18 cellular contexts compared by ENCODE assay signal in genomic region chr10:1552415-1552814, GRCh38.
A peak's percentile ranks its signal among the peaks of the same experiment; 100 is the strongest.
DNase-seq lines count a peak whose midpoint lies in the region; ATAC-seq and TF ChIP-seq lines count a peak whose summit lies in the region.
"Had no signal": no experiment of that assay in that cellular context is flagged by ENCODE, and none has a peak within 500 bp of the region (broad histone marks: within the 10 kb centered on the region; RNA-seq: fewer than 3 reads in every experiment).

No MANE protein-coding gene starts in this region.

- ATAC-seq in heart right ventricle = peak in 5 of 8 donors; percentile 39 to 55 (median 45)
- no peak for ATAC-seq in activated CD4-positive, alpha-beta T cell treated with anti-CD3 and anti-CD28 coated beads for 36 hours
- no peak for ATAC-seq in activated CD8-positive, alpha-beta T cell treated with anti-CD3 and anti-CD28 coated beads, Interleukin-2, amount 10 ng/mL, durations not matched to agents 7 days and 5 days
- ATAC-seq: Panc1 had no signal

- peak overlapping the region; percentile 78 for H3K4me2 ChIP-seq in BLaER1
- H3K4me2 ChIP-seq in parathyroid adenoma (ENCODE audit: low read length) = no peak overlapping the region

- H3K9ac ChIP-seq in BLaER1 (peak overlapping the region; percentile 41; the same call in 1 of the 2 replicates), parathyroid adenoma (no peak overlapping the region)

- no peak overlapping the region for H3K4me3 Mint-ChIP-seq in activated CD4-positive, alpha-beta T cell treated with anti-CD3 and anti-CD28 coated beads for 36 hours
- H3K4me3 Mint-ChIP-seq in activated CD8-positive, alpha-beta T cell treated with anti-CD3 and anti-CD28 coated beads, Interleukin-2, amount 10 ng/mL, durations not matched to agents 7 days and 5 days = no peak overlapping the region
- H3K4me3 Mint-ChIP-seq: CD4-positive, alpha-beta T cell had no signal

- H3K4me1 Mint-ChIP-seq in activated CD4-positive, alpha-beta T cell treated with anti-CD3 and anti-CD28 coated beads for 36 hours = no peaks in the 10 kb centered on the region
- H3K4me1 Mint-ChIP-seq in activated CD8-positive, alpha-beta T cell treated with anti-CD3 and anti-CD28 coated beads, Interleukin-2, amount 10 ng/mL, durations not matched to agents 7 days and 5 days (ENCODE audit: low read depth) = peaks cover 7% of the 10 kb centered on the region

- H3K36me3 ChIP-seq in BLaER1 (no peaks in the 10 kb centered on the region), heart right ventricle (no peaks in the 10 kb centered on the region), parathyroid adenoma (ENCODE audit: control insufficient read depth, insufficient read depth, low read length) (no peaks in the 10 kb centered on the region), adrenal gland (replicated peaks in 1 of 2) (no peaks in the 10 kb centered on the region)

- H3K27me3 ChIP-seq in BLaER1 = no peaks in the 10 kb centered on the region
- H3K27me3 ChIP-seq in heart right ventricle = peaks cover 0 to 22% (median 6%) of the 10 kb centered on the region in 7 donors
- no peaks in the 10 kb centered on the region for H3K27me3 ChIP-seq in parathyroid adenoma (ENCODE audit: control insufficient read depth, insufficient read depth, low read length)
- no peaks in the 10 kb centered on the region for H3K27me3 ChIP-seq in adrenal gland

- no peaks in the 10 kb centered on the region for H3K27me3 Mint-ChIP-seq in activated CD4-positive, alpha-beta T cell treated with anti-CD3 and anti-CD28 coated beads for 36 hours
- no peaks in the 10 kb centered on the region for H3K27me3 Mint-ChIP-seq in activated CD8-positive, alpha-beta T cell treated with anti-CD3 and anti-CD28 coated beads, Interleukin-2, amount 10 ng/mL, durations not matched to agents 7 days and 5 days (ENCODE audit: low read depth)

- H3K36me3 Mint-ChIP-seq in activated CD4-positive, alpha-beta T cell treated with anti-CD3 and anti-CD28 coated beads for 36 hours (ENCODE audit: low read depth) = no peaks in the 10 kb centered on the region
- H3K36me3 Mint-ChIP-seq in activated CD8-positive, alpha-beta T cell treated with anti-CD3 and anti-CD28 coated beads, Interleukin-2, amount 10 ng/mL, durations not matched to agents 7 days and 5 days (ENCODE audit: low read depth) = no peaks in the 10 kb centered on the region

- H3K27ac Mint-ChIP-seq in activated CD4-positive, alpha-beta T cell treated with anti-CD3 and anti-CD28 coated beads for 36 hours = no peak overlapping the region
- no peak overlapping the region for H3K27ac Mint-ChIP-seq in activated CD8-positive, alpha-beta T cell treated with anti-CD3 and anti-CD28 coated beads, Interleukin-2, amount 10 ng/mL, durations not matched to agents 7 days and 5 days
- H3K27ac Mint-ChIP-seq: CD4-positive, alpha-beta T cell had no signal

- H3K9me3 ChIP-seq in BLaER1 (peaks cover 7% of the 10 kb centered on the region), heart right ventricle (no peaks in the 10 kb centered on the region), parathyroid adenoma (ENCODE audit: control insufficient read depth, low read length) (no peaks in the 10 kb centered on the region), adrenal gland (replicated peaks in 1 of 3) (no peaks in the 10 kb centered on the region)

- H3K79me2 ChIP-seq in parathyroid adenoma = peaks cover 5% of the 10 kb centered on the region

- H3K4me3 ChIP-seq in BLaER1 = no peak overlapping the region
- no peak overlapping the region for H3K4me3 ChIP-seq in heart right ventricle
- no peak overlapping the region for H3K4me3 ChIP-seq in parathyroid adenoma (ENCODE audit: low read depth, low read length)
- no peak overlapping the region for H3K4me3 ChIP-seq in adrenal gland

- peaks cover 4% of the 10 kb centered on the region for H3K9me3 Mint-ChIP-seq in activated CD4-positive, alpha-beta T cell treated with anti-CD3 and anti-CD28 coated beads for 36 hours (ENCODE audit: low read depth)
- no peaks in the 10 kb centered on the region for H3K9me3 Mint-ChIP-seq in activated CD8-positive, alpha-beta T cell treated with anti-CD3 and anti-CD28 coated beads, Interleukin-2, amount 10 ng/mL, durations not matched to agents 7 days and 5 days (ENCODE audit: insufficient read depth)
- H3K9me3 Mint-ChIP-seq: CD4-positive, alpha-beta T cell had no signal

- peak overlapping the region; percentile 65 for H3K27ac ChIP-seq in BLaER1
- H3K27ac ChIP-seq in heart right ventricle = peak overlapping the region in 1 of 10 donors; percentile 55
- H3K27ac ChIP-seq in parathyroid adenoma = no peak overlapping the region
- no peak overlapping the region for H3K27ac ChIP-seq in adrenal gland
- H3K27ac ChIP-seq: 22Rv1 had no signal

- peak overlapping the region; percentile 57 for H2AFZ ChIP-seq in parathyroid adenoma

- CTCF ChIA-PET in activated CD4-positive, alpha-beta T cell treated with anti-CD3 and anti-CD28 coated beads for 36 hours (lab: Charles Lee) = no interaction called here
- CTCF ChIA-PET in activated CD8-positive, alpha-beta T cell treated with anti-CD3 and anti-CD28 coated beads, Interleukin-2, amount 10 ng/mL, durations not matched to agents 7 days and 5 days (lab: Charles Lee) = no interaction called here

- no peak for TF ChIP-seq CTCF in heart right ventricle (IDR thresholded peaks at IDR 0.05)
- no peak for TF ChIP-seq CTCF in parathyroid adenoma (IDR thresholded peaks at IDR 0.05)
- no peak for TF ChIP-seq CTCF in adrenal gland (IDR thresholded peaks at IDR 0.05)

- DNase-seq in NCI-H1092 treated with DMSO at 0.1 percent for 48 hours (lab: John Stamatoyannopoulos, UW) = peak; percentile 65
- DNase-seq in NCI-H1092 (lab: John Stamatoyannopoulos, UW) = no peak
- DNase-seq in heart right ventricle = peak in 1 of 2 donors; percentile 48
- no peak for DNase-seq in activated CD4-positive, alpha-beta T cell treated with anti-CD3 and anti-CD28 coated beads for 36 hours
- DNase-seq in adrenal gland = no peak
- DNase-seq in activated CD8-positive, alpha-beta T cell treated with anti-CD3 and anti-CD28 coated beads, Interleukin-2, amount 10 ng/mL, durations not matched to agents 7 days and 5 days = no peak
- DNase-seq: Caco-2; CD4-positive, alpha-beta T cell; GDM1; KG1; MV-4-11; NCI-H1417 treated with DMSO at 0.1 percent for 48 hours; NCI-H187 treated with DMSO at 0.1 percent for 48 hours; NCI-H226 had no signal

- intact Hi-C loops in heart right ventricle (cut with DNase I) = no loop called here
- intact Hi-C loops in activated CD4-positive, alpha-beta T cell treated with anti-CD3 and anti-CD28 coated beads for 36 hours (cut with DNase I, micrococcal nuclease) = no loop called here
- intact Hi-C loops in adrenal gland (cut with DNase I) = no loop called here

- 25 to 26% methylated on average over 9 of the region's 9 CpGs for WGBS in heart right ventricle, 2 donors
- WGBS in adrenal gland, 4 donors = 43 to 61% (median 48%) methylated on average over 6 to 9 of the region's 9 CpGs

- POLR2A ChIA-PET in activated CD4-positive, alpha-beta T cell treated with anti-CD3 and anti-CD28 coated beads for 36 hours (lab: Charles Lee) = no interaction called here
- POLR2A ChIA-PET in activated CD8-positive, alpha-beta T cell treated with anti-CD3 and anti-CD28 coated beads, Interleukin-2, amount 10 ng/mL, durations not matched to agents 7 days and 5 days (lab: Charles Lee) = no interaction called here

- H3K4me1 ChIP-seq in BLaER1 = peaks cover 85% of the 10 kb centered on the region
- H3K4me1 ChIP-seq in heart right ventricle = no peaks in the 10 kb centered on the region
- H3K4me1 ChIP-seq in parathyroid adenoma = peaks cover 21% of the 10 kb centered on the region
- no peaks in the 10 kb centered on the region for H3K4me1 ChIP-seq in adrenal gland (replicated peaks in 1 of 2)
- H3K4me1 ChIP-seq: Caco-2 had no signal

- no peak for TF ChIP-seq POLR2A in adrenal gland (IDR thresholded peaks at IDR 0.05)

- no peaks in the 10 kb centered on the region for H4K20me1 ChIP-seq in BLaER1

Comparison
In these comparisons a context has a peak if more than half of its experiments do, and no peak if none do; other contexts are left out.
1. ATAC-seq: peak in heart right ventricle (5 of 8); none in activated CD4-positive, alpha-beta T cell treated with anti-CD3 and anti-CD28 coated beads for 36 hours (single experiment) and activated CD8-positive, alpha-beta T cell treated with anti-CD3 and anti-CD28 coated beads, Interleukin-2, amount 10 ng/mL, durations not matched to agents 7 days and 5 days (single experiment).